ENCODE assay signal across 26 cellular contexts in the genomic region with DNA sequence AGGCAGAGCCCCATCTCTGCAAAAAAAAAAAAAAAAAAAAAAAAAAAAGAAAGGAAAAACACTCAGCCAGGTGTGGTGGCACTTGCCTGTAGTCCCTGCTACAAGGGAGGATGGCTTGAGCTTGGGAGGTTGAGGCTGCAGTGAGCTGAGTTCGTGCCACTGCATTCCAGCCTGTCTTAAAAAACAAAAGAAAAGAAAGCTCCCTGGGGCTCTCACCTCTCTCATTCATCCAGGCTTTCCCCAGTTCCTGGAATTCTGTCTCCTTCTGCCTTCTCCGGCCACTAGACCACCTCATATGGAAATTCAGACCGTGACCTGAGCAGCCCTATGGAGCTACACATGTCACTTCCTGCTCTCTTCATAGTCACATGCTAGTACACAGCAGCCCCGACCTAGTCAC.
A peak's percentile ranks its signal among the peaks of the same experiment; 100 is the strongest.
DNase-seq lines count a peak whose midpoint lies in the region; ATAC-seq, FAIRE-seq and TF ChIP-seq lines count a peak whose summit lies in the region.
"Had no signal": no experiment of that assay in that cellular context is flagged by ENCODE, and none has a peak within 500 bp of the region (broad histone marks: within the 10 kb centered on the region; RNA-seq: fewer than 3 reads in every experiment).

No MANE protein-coding gene starts in this region.

- H3K9me3 Mint-ChIP-seq in activated CD4-positive, alpha-beta memory T cell treated with anti-CD3 and anti-CD28 coated beads, Interleukin-2, amount 10 ng/mL, durations not matched to agents 7 days and 5 days, result peaks cover 7% of the 10 kb centered on the region
- no peaks in the 10 kb centered on the region for H3K9me3 Mint-ChIP-seq in activated CD4-positive, alpha-beta memory T cell treated with anti-CD3 and anti-CD28 coated beads for 36 hours
- H3K9me3 Mint-ChIP-seq in neural progenitor cell (no peaks in the 10 kb centered on the region), Calu3 (ENCODE audit: low read depth, unreplicated experiment) (no peaks in the 10 kb centered on the region)
- H3K9me3 Mint-ChIP-seq: central memory CD8-positive, alpha-beta T cell had no signal

- H3K9ac ChIP-seq in HUES48 (ENCODE audit: low read depth, low read length), result no peak overlapping the region
- H3K9ac ChIP-seq in K562 (ENCODE audit: insufficient read depth in 1 of 2, low read depth in 2 of 2, low read length in 2 of 2), result no peak overlapping the region
- no peak overlapping the region for H3K9ac ChIP-seq in neural progenitor cell

- H4K20me1 ChIP-seq in K562 (replicated peaks; ENCODE audit: control insufficient read depth, insufficient read depth, low read length), result no peaks in the 10 kb centered on the region
- H4K20me1 ChIP-seq in neural progenitor cell (ENCODE audit: low read depth), result no peaks in the 10 kb centered on the region

- 17% methylated on average over 4 of the region's 4 CpGs for WGBS in K562 (ENCODE audit: insufficient coverage, low coverage, missing lambda C conversion rate)

- peaks cover 31% of the 10 kb centered on the region for H3K36me3 Mint-ChIP-seq in activated CD4-positive, alpha-beta memory T cell treated with anti-CD3 and anti-CD28 coated beads, Interleukin-2, amount 10 ng/mL, durations not matched to agents 7 days and 5 days (ENCODE audit: low read depth)
- H3K36me3 Mint-ChIP-seq in activated CD4-positive, alpha-beta memory T cell treated with anti-CD3 and anti-CD28 coated beads for 36 hours, result no peaks in the 10 kb centered on the region
- H3K36me3 Mint-ChIP-seq in neural progenitor cell (no peaks in the 10 kb centered on the region), Calu3 (ENCODE audit: insufficient read depth, unreplicated experiment) (no peaks in the 10 kb centered on the region)

- TF ChIP-seq CTCF in K562 (IDR thresholded peaks at IDR 0.05 in 2 of 3, conservative IDR thresholded peaks at IDR 0.05 in 1 of 3; ENCODE audit: insufficient read depth in 2 of 3, low read depth in 1 of 3, low read length in 3 of 3) (no peak), neural progenitor cell (IDR thresholded peaks at IDR 0.05) (no peak), Calu3 (IDR thresholded peaks at IDR 0.05; ENCODE audit: unreplicated experiment) (no peak)

- in situ Hi-C loops in K562 (cut with MboI), result no loop called here

- H3K27me3 Mint-ChIP-seq in activated CD4-positive, alpha-beta memory T cell treated with anti-CD3 and anti-CD28 coated beads, Interleukin-2, amount 10 ng/mL, durations not matched to agents 7 days and 5 days, result no peaks in the 10 kb centered on the region
- no peaks in the 10 kb centered on the region for H3K27me3 Mint-ChIP-seq in activated CD4-positive, alpha-beta memory T cell treated with anti-CD3 and anti-CD28 coated beads for 36 hours
- H3K27me3 Mint-ChIP-seq in neural progenitor cell (ENCODE audit: insufficient read depth, low read depth) (no peaks in the 10 kb centered on the region), Calu3 (ENCODE audit: unreplicated experiment) (no peaks in the 10 kb centered on the region)
- H3K27me3 Mint-ChIP-seq: central memory CD8-positive, alpha-beta T cell had no signal

- H3K4me3 Mint-ChIP-seq in activated CD4-positive, alpha-beta memory T cell treated with anti-CD3 and anti-CD28 coated beads, Interleukin-2, amount 10 ng/mL, durations not matched to agents 7 days and 5 days, result no peak overlapping the region
- no peak overlapping the region for H3K4me3 Mint-ChIP-seq in activated CD4-positive, alpha-beta memory T cell treated with anti-CD3 and anti-CD28 coated beads for 36 hours
- H3K4me3 Mint-ChIP-seq in neural progenitor cell (no peak overlapping the region), Calu3 (ENCODE audit: low read depth, unreplicated experiment) (no peak overlapping the region)
- H3K4me3 Mint-ChIP-seq: activated T-cell treated with anti-CD3 and anti-CD28 coated beads, Interleukin-2, amount 50 U/mL, for 4 hours; central memory CD8-positive, alpha-beta T cell had no signal

- H3K27ac Mint-ChIP-seq in activated CD4-positive, alpha-beta memory T cell treated with anti-CD3 and anti-CD28 coated beads, Interleukin-2, amount 10 ng/mL, durations not matched to agents 7 days and 5 days, result peak overlapping the region; percentile 13
- H3K27ac Mint-ChIP-seq in activated CD4-positive, alpha-beta memory T cell treated with anti-CD3 and anti-CD28 coated beads for 36 hours, result no peak overlapping the region
- no peak overlapping the region for H3K27ac Mint-ChIP-seq in neural progenitor cell
- no peak overlapping the region for H3K27ac Mint-ChIP-seq in Calu3 (ENCODE audit: unreplicated experiment)

- H3K9me3 ChIP-seq in HUES48 (ENCODE audit: control insufficient read depth, insufficient read depth, low read length), result no peaks in the 10 kb centered on the region
- no peaks in the 10 kb centered on the region for H3K9me3 ChIP-seq in K562 (replicated peaks; ENCODE audit: control insufficient read depth, insufficient read depth, low read depth, low read length)
- H3K9me3 ChIP-seq in neural progenitor cell (ENCODE audit: low read depth), result no peaks in the 10 kb centered on the region
- H3K9me3 ChIP-seq: BE2C, upper lobe of right lung had no signal

- intact Hi-C loops in activated CD4-positive, alpha-beta memory T cell treated with anti-CD3 and anti-CD28 coated beads for 36 hours (cut with micrococcal nuclease), result loop anchor here (10.0 kb wide), 2 partner anchors 288 to 382 kb away; no protein-coding TSS in a partner anchor
- intact Hi-C loops in K562 (cut with micrococcal nuclease) (no loop called here), Calu3 (cut with micrococcal nuclease; ENCODE audit: unreplicated experiment) (no loop called here)

- TF ChIP-seq RAD21 in K562 (CRISPR knock-in tag; conservative IDR thresholded peaks at IDR 0.05 in 1 of 2, IDR thresholded peaks at IDR 0.05 in 1 of 2), result no peak

- H3K27ac ChIP-seq in HUES48 (ENCODE audit: low read depth, low read length) (peak overlapping the region; percentile 39), K562 (ENCODE audit: extremely low read depth, low read depth, low read length) (no peak overlapping the region), neural progenitor cell (no peak overlapping the region)
- H3K27ac ChIP-seq: upper lobe of right lung, WERI-Rb-1 had no signal

- no peaks in the 10 kb centered on the region for H3F3A ChIP-seq in neural progenitor cell (ENCODE audit: low read depth)

- DNase-seq in activated CD4-positive, alpha-beta memory T cell treated with anti-CD3 and anti-CD28 coated beads, Interleukin-2, amount 10 ng/mL, durations not matched to agents 7 days and 5 days, result no peak
- no peak for DNase-seq in activated CD4-positive, alpha-beta memory T cell treated with anti-CD3 and anti-CD28 coated beads for 36 hours
- no peak for DNase-seq in K562 (ENCODE audit: extremely low read depth in 1 of 4, low spot score in 3 of 4)
- peak; percentile 25 for DNase-seq in neural progenitor cell (ENCODE audit: low spot score)
- no peak for DNase-seq in activated CD4-positive, CD25-positive, alpha-beta regulatory T cell treated with anti-CD3 and anti-CD28 coated beads, Interleukin-2, amount 50 U/mL, for 72 hours
- DNase-seq in Calu3, result no peak
- no peak for DNase-seq in A172 (ENCODE audit: low spot score)
- DNase-seq: activated naive CD4-positive, alpha-beta T cell treated with anti-CD3 and anti-CD28 coated beads, Interleukin-2, amount 50 U/mL, for 16 hours; activated T-cell treated with anti-CD3 and anti-CD28 coated beads, Interleukin-2, amount 50 U/mL, for 4 hours; BE2C; dorsolateral prefrontal cortex; kidney glomerular epithelial cell; NCI-H1694 treated with DMSO at 0.1 percent for 48 hours; NCI-H526 treated with DMSO at 0.1 percent for 48 hours; occipital lobe; RPMI8226; stimulated activated CD8-positive, alpha-beta memory T cell treated with anti-CD3 and anti-CD28 coated beads, Interleukin-4, amount 100 ng/mL, for 48 hours; substantia nigra; T-helper 9 cell; upper lobe of right lung; WERI-Rb-1 had no signal

- no TSS peak for BruUV-seq in K562 (replicated peaks; lab: Mats Ljungman, UMichigan)
- BruUV-seq in Calu3 (replicated peaks; lab: Mats Ljungman, UMichigan), result no TSS peak

- H3K4me2 ChIP-seq in K562 (ENCODE audit: insufficient read depth, low read length) (no peak overlapping the region), neural progenitor cell (no peak overlapping the region)

- no peak for TF ChIP-seq EP300 in K562 (IDR thresholded peaks at IDR 0.05; ENCODE audit: low read length)

- TF ChIP-seq POLR2A in K562 (conservative IDR thresholded peaks at IDR 0.05), result no peak

- H3K4me1 Mint-ChIP-seq in activated CD4-positive, alpha-beta memory T cell treated with anti-CD3 and anti-CD28 coated beads, Interleukin-2, amount 10 ng/mL, durations not matched to agents 7 days and 5 days, result peaks cover 37% of the 10 kb centered on the region
- peaks cover 32% of the 10 kb centered on the region for H3K4me1 Mint-ChIP-seq in activated CD4-positive, alpha-beta memory T cell treated with anti-CD3 and anti-CD28 coated beads for 36 hours (ENCODE audit: low read depth)
- H3K4me1 Mint-ChIP-seq in neural progenitor cell (peaks cover 27% of the 10 kb centered on the region), Calu3 (ENCODE audit: low read depth, unreplicated experiment) (no peaks in the 10 kb centered on the region)

- H3K4me1 ChIP-seq in HUES48 (ENCODE audit: control insufficient read depth, insufficient read depth, low read length) (peaks cover 16% of the 10 kb centered on the region), K562 (replicated peaks in 1 of 2; ENCODE audit: control insufficient read depth in 2 of 2, insufficient read depth in 2 of 2, low read length in 2 of 2) (peaks cover 0 to 5% of the 10 kb centered on the region in 2 experiments; a peak in 1 of 5 replicates), neural progenitor cell (peaks cover 20% of the 10 kb centered on the region)
- H3K4me1 ChIP-seq: BE2C, upper lobe of right lung had no signal

- no peak for FAIRE-seq in K562 (lab: Jason Lieb, UNC)
- FAIRE-seq: astrocyte, HepG2 had no signal

- H3K4me3 ChIP-seq in HUES48 (ENCODE audit: low read depth, low read length) (no peak overlapping the region), K562 (no peak overlapping the region), neural progenitor cell (no peak overlapping the region)
- H3K4me3 ChIP-seq: dorsolateral prefrontal cortex, lung, upper lobe of right lung had no signal

- no peaks in the 10 kb centered on the region for H3K9me1 ChIP-seq in K562 (ENCODE audit: control insufficient read depth, insufficient read depth, low read length)

- POLR2A ChIA-PET in activated CD4-positive, alpha-beta memory T cell treated with anti-CD3 and anti-CD28 coated beads, Interleukin-2, amount 10 ng/mL, durations not matched to agents 7 days and 5 days (lab: Charles Lee), result interaction anchor here (0.5 to 10.6 kb wide), 7 partner anchors 13 to 132 kb away, joined by 3 to 68 read pairs (median 3); a partner anchor contains a TSS
- POLR2A ChIA-PET in activated CD4-positive, alpha-beta memory T cell treated with anti-CD3 and anti-CD28 coated beads for 36 hours (lab: Charles Lee), result interaction anchor here (2.0 kb wide), 1 partner anchor 184 kb away, joined by 6 read pairs; no protein-coding TSS in a partner anchor
- POLR2A ChIA-PET in K562 (lab: Yijun Ruan, JAX), result interaction anchor here (0.6 to 1.1 kb wide), 3 partner anchors 14 to 152 kb away, joined by 3 to 5 read pairs (median 3); no protein-coding TSS in a partner anchor

- CTCF ChIA-PET in activated CD4-positive, alpha-beta memory T cell treated with anti-CD3 and anti-CD28 coated beads, Interleukin-2, amount 10 ng/mL, durations not matched to agents 7 days and 5 days (lab: Charles Lee), result interaction anchor here (0.6 kb wide), 1 partner anchor 111 kb away, joined by 4 read pairs; no protein-coding TSS in a partner anchor
- CTCF ChIA-PET in activated CD4-positive, alpha-beta memory T cell treated with anti-CD3 and anti-CD28 coated beads for 36 hours (lab: Charles Lee), result interaction anchor here (0.7 to 1.6 kb wide), 2 partner anchors 26 to 215 kb away, joined by 3 to 7 read pairs; no protein-coding TSS in a partner anchor
- CTCF ChIA-PET in K562 (lab: Yijun Ruan, JAX; ENCODE audit: low intra/inter-chr PET ratio), result no interaction called here
- CTCF ChIA-PET in Calu3 (lab: Charles Lee), result no interaction called here

- ATAC-seq in K562, result no peak
- ATAC-seq: activated T-cell treated with anti-CD3 and anti-CD28 coated beads, Interleukin-2, amount 50 U/mL, for 4 hours; HepG2; upper lobe of right lung had no signal

- H3K27me3 ChIP-seq in HUES48 (ENCODE audit: control insufficient read depth, insufficient read depth, low read length), result no peaks in the 10 kb centered on the region
- H3K27me3 ChIP-seq in K562 (ENCODE audit: control insufficient read depth in 2 of 2, insufficient read depth in 2 of 2, low read length in 2 of 2), result peaks cover 2 to 3% of the 10 kb centered on the region in 2 experiments; a peak in 4 of 5 replicates
- H3K27me3 ChIP-seq in neural progenitor cell, result no peaks in the 10 kb centered on the region
- H3K27me3 ChIP-seq: BE2C, dorsolateral prefrontal cortex, upper lobe of right lung had no signal

- H3K79me2 ChIP-seq in K562 (ENCODE audit: control insufficient read depth, insufficient read depth, low read length), result no peaks in the 10 kb centered on the region
- H3K79me2 ChIP-seq in neural progenitor cell (ENCODE audit: low read depth), result no peaks in the 10 kb centered on the region

- no peaks in the 10 kb centered on the region for H3K36me3 ChIP-seq in HUES48 (ENCODE audit: control insufficient read depth, insufficient read depth, low read length)
- no peaks in the 10 kb centered on the region for H3K36me3 ChIP-seq in K562 (ENCODE audit: control insufficient read depth, insufficient read depth, low read length)
- no peaks in the 10 kb centered on the region for H3K36me3 ChIP-seq in neural progenitor cell
- H3K36me3 ChIP-seq: BE2C, upper lobe of right lung, WERI-Rb-1 had no signal

- H2AFZ ChIP-seq in K562 (ENCODE audit: low read depth, low read length), result no peak overlapping the region; the same call in 1 of the 2 replicates
- H2AFZ ChIP-seq in neural progenitor cell (replicated peaks), result no peak overlapping the region

Comparison
In these comparisons a context has a peak if more than half of its experiments do, and no peak if none do; other contexts are left out.
1. CTCF ChIA-PET loops: an anchor here in activated CD4-positive, alpha-beta memory T cell treated with anti-CD3 and anti-CD28 coated beads, Interleukin-2, amount 10 ng/mL, durations not matched to agents 7 days and 5 days (0.6 kb wide) and activated CD4-positive, alpha-beta memory T cell treated with anti-CD3 and anti-CD28 coated beads for 36 hours (0.7 to 1.6 kb wide); none called in K562 and Calu3.